Comparison of ENCODE assay signal across 8 cellular contexts in the genomic region with DNA sequence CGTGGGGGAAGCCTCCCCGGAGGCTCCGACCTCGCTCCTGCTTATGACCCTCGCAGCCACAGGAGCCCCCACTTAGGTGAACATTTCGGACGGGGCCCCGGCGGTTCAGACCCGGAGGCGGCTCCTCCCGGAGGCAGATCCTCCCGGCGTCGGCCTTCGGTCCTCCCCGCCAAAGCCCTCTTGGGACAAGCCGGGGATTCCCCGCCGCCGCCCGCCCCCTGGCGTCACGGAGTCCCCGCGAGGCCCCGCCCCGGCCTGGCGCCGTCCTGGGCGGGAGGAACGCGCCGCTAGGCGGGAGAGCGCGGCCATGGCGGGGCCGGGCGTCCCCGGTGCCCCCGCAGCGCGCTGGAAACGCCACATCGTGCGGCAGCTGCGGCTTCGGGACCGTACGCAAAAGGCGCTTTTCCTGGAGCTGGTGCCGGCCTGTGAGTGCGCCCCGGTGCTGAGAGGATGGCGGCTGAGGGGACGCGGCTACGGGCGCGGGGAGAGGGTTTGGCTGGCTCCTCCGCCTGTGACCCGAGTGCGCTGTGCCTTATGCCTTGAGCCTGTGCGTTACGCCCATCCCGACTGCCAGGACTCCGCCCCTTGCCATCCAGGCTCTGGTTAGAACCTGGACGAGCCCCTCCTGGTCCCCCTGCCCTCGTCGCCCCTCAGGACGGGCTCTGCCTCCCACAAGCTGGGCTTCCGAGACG. TPM values are rescaled to one million over a fixed set of nuclear protein-coding genes. Genes with fewer than 3 reads are reported as not detected.
DNase-seq lines count a peak whose midpoint lies in the region; ATAC-seq, FAIRE-seq and TF ChIP-seq lines count a peak whose summit lies in the region.

TSS of gene ATG16L2 (plus strand) at position 273 of the 692 bp plus-strand sequence. CDS start at position 308, 35 bp downstream.

- ATAC-seq in HG02588 (IDR thresholded peaks at IDR 0.05; ENCODE audit: unreplicated experiment) (peak; percentile 62), left ventricle myocardium superior (peak; percentile 95)

- DNase-seq in NCI-H1092 treated with DMSO at 0.1 percent for 48 hours (lab: John Stamatoyannopoulos, UW) (peak; percentile 94), amniotic epithelial cell (ENCODE audit: low read depth) (peak; percentile 70), left ventricle myocardium superior (peak; percentile 93), pulmonary artery endothelial cell (ENCODE audit: low read depth, low spot score) (peak; percentile 55), urothelium cell line (ENCODE audit: low spot score) (peak; percentile 95)

- TF ChIP-seq CTCF in GM12873 (IDR thresholded peaks at IDR 0.05; ENCODE audit: insufficient read depth, low read depth, low read length, missing control alignments), result peak; percentile 27

- H3K9me3 Mint-ChIP-seq in T-helper 1 cell treated with Interleukin-12 subunit alpha and Interleukin-12 subunit beta and Interleukin-4 antibody, amounts not matched to agents 30 μg/mL and 1 μg/mL, for 36 hours, result no peaks in the 10 kb centered on the region

- peak; percentile 32 for FAIRE-seq in urothelium cell line (lab: Jason Lieb, UNC)

- H3K4me1 Mint-ChIP-seq in T-helper 1 cell treated with Interleukin-12 subunit alpha and Interleukin-12 subunit beta and Interleukin-4 antibody, amounts not matched to agents 30 μg/mL and 1 μg/mL, for 36 hours (ENCODE audit: low read depth), result peaks cover 33% of the 10 kb centered on the region

- H3K27ac Mint-ChIP-seq in T-helper 1 cell treated with Interleukin-12 subunit alpha and Interleukin-12 subunit beta and Interleukin-4 antibody, amounts not matched to agents 30 μg/mL and 1 μg/mL, for 36 hours, result peak within 1 kb of the TSS; percentile 99

- H3K27me3 Mint-ChIP-seq in T-helper 1 cell treated with Interleukin-12 subunit alpha and Interleukin-12 subunit beta and Interleukin-4 antibody, amounts not matched to agents 30 μg/mL and 1 μg/mL, for 36 hours (ENCODE audit: low read depth), result no peaks in the 10 kb centered on the region

- H3K4me3 Mint-ChIP-seq in T-helper 1 cell treated with Interleukin-12 subunit alpha and Interleukin-12 subunit beta and Interleukin-4 antibody, amounts not matched to agents 30 μg/mL and 1 μg/mL, for 36 hours, result peak within 1 kb of the TSS; percentile 98

- intact Hi-C loops in left ventricle myocardium superior (cut with micrococcal nuclease), result no loop called here

- H3K36me3 Mint-ChIP-seq in T-helper 1 cell treated with Interleukin-12 subunit alpha and Interleukin-12 subunit beta and Interleukin-4 antibody, amounts not matched to agents 30 μg/mL and 1 μg/mL, for 36 hours (ENCODE audit: low read depth), result peaks cover 43% of the 10 kb centered on the region

RNA-seq across cellular contexts. Expression of gene ATG16L2, which starts in this region (rescaled TPM):
- total RNA-seq in left ventricle myocardium superior (16.3 TPM), pulmonary artery endothelial cell (6.9 and 8.9 TPM in 2 replicates)

Comparison
In these comparisons a context has a peak if more than half of its experiments do, and no peak if none do; other contexts are left out.
1. Peak in every context shown above with its lines: DNase-seq and ATAC-seq.